15 cellular contexts compared by ENCODE assay signal in the genomic region with DNA sequence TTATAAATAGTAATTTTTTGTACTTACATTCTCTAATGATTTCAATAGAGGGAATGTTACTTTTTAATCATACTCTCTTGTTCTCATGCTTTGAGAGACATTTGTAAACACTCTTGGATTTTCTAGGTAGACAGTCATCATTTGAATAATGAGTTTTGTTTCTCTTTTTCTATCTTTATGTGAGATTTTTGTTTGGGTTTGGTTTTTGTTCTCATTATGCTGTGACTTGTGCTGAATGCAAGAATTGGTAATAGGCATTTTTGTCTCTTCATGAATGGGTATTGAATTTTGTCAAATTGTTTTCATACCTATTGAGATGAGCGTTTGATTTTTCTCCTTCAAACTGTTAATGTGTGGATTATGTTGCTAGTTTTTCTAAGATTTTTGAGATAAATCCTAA. TPM values are rescaled to one million over a fixed set of nuclear protein-coding genes. Genes with fewer than 3 reads are reported as not detected.
DNase-seq lines count a peak whose midpoint lies in the region; ATAC-seq and TF ChIP-seq lines count a peak whose summit lies in the region.
"Had no signal": no experiment of that assay in that cellular context is flagged by ENCODE, and none has a peak within 500 bp of the region (broad histone marks: within the 10 kb centered on the region; RNA-seq: fewer than 3 reads in every experiment).

No MANE protein-coding gene starts in this region.

- H3K36me3 ChIP-seq in CD8-positive, alpha-beta T cell (ENCODE audit: insufficient read depth, low read length) = no peaks in the 10 kb centered on the region

- H3K4me1 Mint-ChIP-seq in CD8-positive, alpha-beta T cell (ENCODE audit: low read depth) = peaks cover 89% of the 10 kb centered on the region
- H3K4me1 Mint-ChIP-seq in activated naive CD8-positive, alpha-beta T cell treated with anti-CD3 and anti-CD28 coated beads for 36 hours = peaks cover 83% of the 10 kb centered on the region
- H3K4me1 Mint-ChIP-seq: mesothelial cell of epicardium had no signal

- intact Hi-C loops in CD8-positive, alpha-beta T cell (cut with DNase I, micrococcal nuclease) = no loop called here

- CTCF ChIA-PET in CD8-positive, alpha-beta T cell (lab: Charles Lee) = no interaction called here

- DNase-seq in CD8-positive, alpha-beta T cell = no peak
- DNase-seq in activated naive CD8-positive, alpha-beta T cell treated with anti-CD3 and anti-CD28 coated beads for 36 hours = no peak
- DNase-seq in mesenteric fat pad (ENCODE audit: low spot score) (no peak), activated gamma-delta T cell treated with Interleukin-2 at 50 U/mL for 16 hours (no peak), AML-193 (lab: John Stamatoyannopoulos, UW) (no peak), hepatic stellate cell (ENCODE audit: low spot score) (no peak)
- DNase-seq: BE2C; esophagus squamous epithelium; HCEC 1CT; NCI-H2107; stimulated activated CD4-positive, alpha-beta T cell treated with anti-CD3 and anti-CD28 coated beads, Interleukin-1b, Interleukin-23, amount 100 ng/mL, for 48 hours had no signal

- H3K36me3 Mint-ChIP-seq in CD8-positive, alpha-beta T cell = peaks cover 49% of the 10 kb centered on the region
- peaks cover 55% of the 10 kb centered on the region for H3K36me3 Mint-ChIP-seq in activated naive CD8-positive, alpha-beta T cell treated with anti-CD3 and anti-CD28 coated beads for 36 hours

- no peaks in the 10 kb centered on the region for H3K27me3 ChIP-seq in CD8-positive, alpha-beta T cell (ENCODE audit: insufficient read depth, low read length)
- H3K27me3 ChIP-seq: BE2C, esophagus squamous epithelium had no signal

- no peak for ATAC-seq in CD8-positive, alpha-beta T cell
- ATAC-seq in GM19035 (IDR thresholded peaks at IDR 0.05; ENCODE audit: unreplicated experiment) (peak; percentile 52), HG02759 (IDR thresholded peaks at IDR 0.05; ENCODE audit: unreplicated experiment) (peak; percentile 35)

- POLR2A ChIA-PET in CD8-positive, alpha-beta T cell (lab: Charles Lee) = no interaction called here

- no peak overlapping the region for H3K4me3 Mint-ChIP-seq in CD8-positive, alpha-beta T cell
- no peak overlapping the region for H3K4me3 Mint-ChIP-seq in activated naive CD8-positive, alpha-beta T cell treated with anti-CD3 and anti-CD28 coated beads for 36 hours
- H3K4me3 Mint-ChIP-seq: mesothelial cell of epicardium had no signal

- peaks cover 82% of the 10 kb centered on the region for H3K4me1 ChIP-seq in CD8-positive, alpha-beta T cell (ENCODE audit: insufficient read depth, low read length)
- H3K4me1 ChIP-seq: BE2C, parathyroid adenoma had no signal

- no peaks in the 10 kb centered on the region for H3K9me3 Mint-ChIP-seq in CD8-positive, alpha-beta T cell
- H3K9me3 Mint-ChIP-seq in activated naive CD8-positive, alpha-beta T cell treated with anti-CD3 and anti-CD28 coated beads for 36 hours = no peaks in the 10 kb centered on the region
- H3K9me3 Mint-ChIP-seq: mesothelial cell of epicardium had no signal

- TF ChIP-seq CTCF in CD8-positive, alpha-beta T cell (IDR thresholded peaks at IDR 0.05) = no peak

- no peaks in the 10 kb centered on the region for H3K27me3 Mint-ChIP-seq in CD8-positive, alpha-beta T cell (ENCODE audit: low read depth)
- H3K27me3 Mint-ChIP-seq in activated naive CD8-positive, alpha-beta T cell treated with anti-CD3 and anti-CD28 coated beads for 36 hours = no peaks in the 10 kb centered on the region

- H3K9me3 ChIP-seq in CD8-positive, alpha-beta T cell (ENCODE audit: low read length) = no peaks in the 10 kb centered on the region
- H3K9me3 ChIP-seq: BE2C, esophagus squamous epithelium had no signal

- no peak overlapping the region for H3K4me3 ChIP-seq in CD8-positive, alpha-beta T cell (ENCODE audit: low read depth, low read length)
- H3K4me3 ChIP-seq: esophagus squamous epithelium had no signal

- peak overlapping the region; percentile 88 for H3K27ac Mint-ChIP-seq in CD8-positive, alpha-beta T cell
- H3K27ac Mint-ChIP-seq in activated naive CD8-positive, alpha-beta T cell treated with anti-CD3 and anti-CD28 coated beads for 36 hours = peak overlapping the region; percentile 70
- H3K27ac Mint-ChIP-seq: mesothelial cell of epicardium had no signal

- H3K27ac ChIP-seq in CD8-positive, alpha-beta T cell (ENCODE audit: low read depth, low read length) = no peak overlapping the region
- H3K27ac ChIP-seq: parathyroid adenoma had no signal

RNA-seq across cellular contexts. Expression of a gene that starts 56.8 kb away (rescaled TPM):
- 10 to 100 TPM; 80.2 to 85.5 TPM for total RNA-seq in CD8-positive, alpha-beta T cell
- 1 to 10 TPM; 4.3 to 4.5 TPM for total RNA-seq in activated naive CD8-positive, alpha-beta T cell treated with anti-CD3 and anti-CD28 coated beads for 36 hours
- 32.6 TPM for total RNA-seq in mesenteric fat pad
